In the genomic region with DNA sequence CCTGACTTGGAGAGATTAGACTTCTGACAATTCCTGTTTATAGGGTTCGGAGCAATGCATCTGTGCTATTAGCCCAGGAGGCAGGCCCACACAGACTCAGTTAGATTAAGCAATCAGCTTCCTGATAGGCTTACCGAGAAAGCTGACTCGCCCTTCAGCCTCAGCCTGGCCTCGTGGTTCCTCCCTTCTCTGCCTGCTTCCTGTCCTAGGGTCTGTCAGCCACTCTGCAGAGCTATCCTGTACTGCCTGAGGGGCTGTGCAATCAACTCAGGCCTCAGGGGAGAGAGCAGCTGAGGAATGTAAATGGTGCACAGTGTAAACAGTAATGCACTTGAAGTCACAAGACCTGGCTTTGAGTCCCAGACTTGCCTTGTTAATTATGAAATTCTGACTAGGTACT, we compare ENCODE assay signal across 8 cellular contexts. TPM values are rescaled to one million over a fixed set of nuclear protein-coding genes. Genes with fewer than 3 reads are reported as not detected.
DNase-seq lines count a peak whose midpoint lies in the region; ATAC-seq and TF ChIP-seq lines count a peak whose summit lies in the region.

No MANE protein-coding gene starts in this region.

- ATAC-seq in GM19324 (IDR thresholded peaks at IDR 0.05; ENCODE audit: low FRiP score, unreplicated experiment), result no peak

- POLR2A ChIA-PET in CD8-positive, alpha-beta memory T cell (lab: Charles Lee), result no interaction called here

- no peaks in the 10 kb centered on the region for H3K4me1 ChIP-seq in CD8-positive, alpha-beta memory T cell (ENCODE audit: insufficient read depth, low read length)

- no peaks in the 10 kb centered on the region for H3K36me3 ChIP-seq in CD8-positive, alpha-beta memory T cell (ENCODE audit: insufficient read depth, low read length)

- no peak overlapping the region for H3K4me3 ChIP-seq in HFF-Myc (replicated peaks; ENCODE audit: low read depth, low read length)
- H3K4me3 ChIP-seq in CD8-positive, alpha-beta memory T cell (ENCODE audit: low read length), result no peak overlapping the region

- in situ Hi-C loops in G401 (cut with HindIII; ENCODE audit: low sequenced_read_pairs), result no loop called here

- H3K27ac Mint-ChIP-seq in CD8-positive, alpha-beta memory T cell, result no peak overlapping the region

- no peak for TF ChIP-seq CTCF in HFF-Myc (IDR thresholded peaks at IDR 0.05; ENCODE audit: low read depth, low read length, missing control alignments)

- peaks cover 4 to 9% of the 10 kb centered on the region in 2 donors for H3K27me3 Mint-ChIP-seq in CD8-positive, alpha-beta memory T cell

- no peak overlapping the region for H3K27ac ChIP-seq in CD8-positive, alpha-beta memory T cell (ENCODE audit: low read depth, low read length)

- DNase-seq in COLO668 (lab: John Stamatoyannopoulos, UW; ENCODE audit: unreplicated experiment), result peak; percentile 29
- DNase-seq in HFF-Myc (ENCODE audit: extremely low read depth, low read depth), result peak; percentile 29
- peak; percentile 37 for DNase-seq in T1000 (lab: John Stamatoyannopoulos, UW)
- DNase-seq in iPS-NIHi11 (ENCODE audit: low spot score), result peak; percentile 33
- DNase-seq in hippocampal formation (lab: John Stamatoyannopoulos, UW), result no peak
- DNase-seq in G401 (ENCODE audit: low spot score), result no peak
- DNase-seq in CD8-positive, alpha-beta memory T cell, result no peak

- no peak overlapping the region for H3K4me3 Mint-ChIP-seq in CD8-positive, alpha-beta memory T cell

- H3K27me3 ChIP-seq in CD8-positive, alpha-beta memory T cell (ENCODE audit: insufficient read depth, low read length, poor library complexity, severe bottlenecking), result no peaks in the 10 kb centered on the region

- H3K4me1 Mint-ChIP-seq in CD8-positive, alpha-beta memory T cell, result no peaks in the 10 kb centered on the region

- H3K9me3 ChIP-seq in CD8-positive, alpha-beta memory T cell (ENCODE audit: low read length), result no peaks in the 10 kb centered on the region

- CTCF ChIA-PET in CD8-positive, alpha-beta memory T cell (lab: Charles Lee), result no interaction called here

- H3K36me3 Mint-ChIP-seq in CD8-positive, alpha-beta memory T cell, result no peaks in the 10 kb centered on the region

- H3K9me3 Mint-ChIP-seq in CD8-positive, alpha-beta memory T cell, result no peaks in the 10 kb centered on the region

RNA-seq across cellular contexts. Expression of gene HTR2A, which starts 30.7 kb away (rescaled TPM):
- total RNA-seq in G401 (2014; rRNA removed; shearing (Covaris generic)), result not detected in 2 replicates
- not detected for total RNA-seq in CD8-positive, alpha-beta memory T cell
- polyA plus RNA-seq in CD8-positive, alpha-beta memory T cell, result not detected

Comparison
In these comparisons a context has a peak if more than half of its experiments do, and no peak if none do; other contexts are left out.
1. DNase-seq: peak in COLO668 (single experiment), HFF-Myc (single experiment), T1000 (single experiment) and iPS-NIHi11 (single experiment); none in hippocampal formation (0 of 2), G401 (single experiment) and CD8-positive, alpha-beta memory T cell (0 of 5).